ENCODE assay signal across 1 cellular context in the genomic region with DNA sequence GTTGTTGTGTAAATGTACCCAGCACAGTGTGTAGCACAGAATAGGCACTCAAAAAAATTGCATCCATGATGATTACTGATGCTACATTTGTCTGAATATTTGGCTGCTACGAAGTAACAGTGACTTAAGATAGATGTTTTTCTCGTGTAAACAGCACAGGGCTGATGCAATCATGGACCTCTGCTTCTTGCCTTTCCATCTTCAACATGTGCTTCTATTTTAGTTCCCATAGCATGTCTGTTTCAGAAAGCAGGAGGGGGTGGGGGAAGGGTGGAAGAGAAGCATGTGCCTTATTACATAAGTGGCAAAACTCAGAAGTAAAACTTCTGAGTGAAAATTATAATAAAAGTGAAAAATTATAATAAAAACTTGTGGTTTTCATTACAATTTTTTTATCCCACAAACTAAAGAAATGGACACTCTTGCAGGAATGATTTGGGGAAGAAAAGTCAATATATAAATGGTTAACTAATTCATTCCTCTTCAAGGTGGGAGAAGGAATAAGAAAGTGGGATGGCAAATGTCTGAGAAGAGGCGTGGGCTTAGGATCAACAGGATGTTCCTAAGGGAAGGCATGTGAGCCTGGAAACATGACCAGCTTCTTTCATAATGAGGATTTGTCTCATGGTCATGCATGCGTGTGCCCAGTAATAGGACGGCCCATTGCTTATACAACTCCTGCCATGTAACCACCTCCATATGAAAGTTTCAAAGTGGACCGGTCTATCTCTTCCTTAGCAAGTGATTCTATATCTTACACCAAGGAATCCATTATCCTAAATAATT.
TF ChIP-seq lines count a peak whose summit lies in the region.

No MANE protein-coding gene starts in this region.

TF ChIP-seq in IMR-90, 13 proteins besides CTCF, POLR2A, EP300 and RAD21:
- TF ChIP-seq, protein P1, sequence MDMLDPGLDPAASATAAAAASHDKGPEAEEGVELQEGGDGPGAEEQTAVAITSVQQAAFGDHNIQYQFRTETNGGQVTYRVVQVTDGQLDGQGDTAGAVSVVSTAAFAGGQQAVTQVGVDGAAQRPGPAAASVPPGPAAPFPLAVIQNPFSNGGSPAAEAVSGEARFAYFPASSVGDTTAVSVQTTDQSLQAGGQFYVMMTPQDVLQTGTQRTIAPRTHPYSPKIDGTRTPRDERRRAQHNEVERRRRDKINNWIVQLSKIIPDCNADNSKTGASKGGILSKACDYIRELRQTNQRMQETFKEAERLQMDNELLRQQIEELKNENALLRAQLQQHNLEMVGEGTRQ (IDR thresholded peaks at IDR 0.05; ENCODE audit: low read depth, low read length), result no peak
- TF ChIP-seq RCOR1 (IDR thresholded peaks at IDR 0.05; ENCODE audit: insufficient replicate concordance, low read length) (no peak), CEBPB (IDR thresholded peaks at IDR 0.05; ENCODE audit: low read depth, low read length) (peak; percentile 76)
